ENCODE assay signal across 1 cellular context in genomic region chr12:53998174-53998899, GRCh38.
A peak's percentile ranks its signal among the peaks of the same experiment; 100 is the strongest.
TF ChIP-seq lines count a peak whose summit lies in the region.

No MANE protein-coding gene starts in this region.

TF ChIP-seq in HEK293, 187 proteins besides CTCF, POLR2A, EP300 and RAD21 (continued from another document and continues in another):
- TF ChIP-seq, protein P1, sequence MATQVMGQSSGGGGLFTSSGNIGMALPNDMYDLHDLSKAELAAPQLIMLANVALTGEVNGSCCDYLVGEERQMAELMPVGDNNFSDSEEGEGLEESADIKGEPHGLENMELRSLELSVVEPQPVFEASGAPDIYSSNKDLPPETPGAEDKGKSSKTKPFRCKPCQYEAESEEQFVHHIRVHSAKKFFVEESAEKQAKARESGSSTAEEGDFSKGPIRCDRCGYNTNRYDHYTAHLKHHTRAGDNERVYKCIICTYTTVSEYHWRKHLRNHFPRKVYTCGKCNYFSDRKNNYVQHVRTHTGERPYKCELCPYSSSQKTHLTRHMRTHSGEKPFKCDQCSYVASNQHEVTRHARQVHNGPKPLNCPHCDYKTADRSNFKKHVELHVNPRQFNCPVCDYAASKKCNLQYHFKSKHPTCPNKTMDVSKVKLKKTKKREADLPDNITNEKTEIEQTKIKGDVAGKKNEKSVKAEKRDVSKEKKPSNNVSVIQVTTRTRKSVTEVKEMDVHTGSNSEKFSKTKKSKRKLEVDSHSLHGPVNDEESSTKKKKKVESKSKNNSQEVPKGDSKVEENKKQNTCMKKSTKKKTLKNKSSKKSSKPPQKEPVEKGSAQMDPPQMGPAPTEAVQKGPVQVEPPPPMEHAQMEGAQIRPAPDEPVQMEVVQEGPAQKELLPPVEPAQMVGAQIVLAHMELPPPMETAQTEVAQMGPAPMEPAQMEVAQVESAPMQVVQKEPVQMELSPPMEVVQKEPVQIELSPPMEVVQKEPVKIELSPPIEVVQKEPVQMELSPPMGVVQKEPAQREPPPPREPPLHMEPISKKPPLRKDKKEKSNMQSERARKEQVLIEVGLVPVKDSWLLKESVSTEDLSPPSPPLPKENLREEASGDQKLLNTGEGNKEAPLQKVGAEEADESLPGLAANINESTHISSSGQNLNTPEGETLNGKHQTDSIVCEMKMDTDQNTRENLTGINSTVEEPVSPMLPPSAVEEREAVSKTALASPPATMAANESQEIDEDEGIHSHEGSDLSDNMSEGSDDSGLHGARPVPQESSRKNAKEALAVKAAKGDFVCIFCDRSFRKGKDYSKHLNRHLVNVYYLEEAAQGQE (tag by site-specific recombination; IDR thresholded peaks at IDR 0.05), result no peak
- TF ChIP-seq ZNF114 (tag by site-specific recombination; IDR thresholded peaks at IDR 0.05) (no peak), ZBTB10 (tag by site-specific recombination; IDR thresholded peaks at IDR 0.05) (0 out of 2 replicates have a peak, but pooled peaks have one; percentile 22), ZNF510 (tag by site-specific recombination; IDR thresholded peaks at IDR 0.05; ENCODE audit: insufficient replicate concordance) (no peak), TCF7L2 (IDR thresholded peaks at IDR 0.05; ENCODE audit: borderline replicate concordance, low read depth, low read length) (no peak), ZNF548 (tag by site-specific recombination; IDR thresholded peaks at IDR 0.05) (no peak), ZNF701 (tag by site-specific recombination; IDR thresholded peaks at IDR 0.05) (no peak), KLF8 (tag by site-specific recombination; IDR thresholded peaks at IDR 0.05) (no peak), ZNF23 (tag by site-specific recombination; IDR thresholded peaks at IDR 0.05; ENCODE audit: borderline replicate concordance) (no peak), EGR2 (tag by site-specific recombination; IDR thresholded peaks at IDR 0.05; ENCODE audit: low read depth) (no peak), ZNF473 (tag by site-specific recombination; IDR thresholded peaks at IDR 0.05) (no peak), ZNF677 (tag by site-specific recombination; IDR thresholded peaks at IDR 0.05) (no peak), ZNF423 (tag by site-specific recombination; IDR thresholded peaks at IDR 0.05) (no peak), ZNF580 (tag by site-specific recombination; IDR thresholded peaks at IDR 0.05) (no peak), ZFP41 (tag by site-specific recombination; IDR thresholded peaks at IDR 0.05; ENCODE audit: borderline replicate concordance) (no peak), ZNF416 (tag by site-specific recombination; IDR thresholded peaks at IDR 0.05) (no peak), ZNF138 (tag by site-specific recombination; IDR thresholded peaks at IDR 0.05; ENCODE audit: borderline replicate concordance) (no peak), ZNF274 (IDR thresholded peaks at IDR 0.05; ENCODE audit: low read length) (no peak), ZNF274 (tag by site-specific recombination; IDR thresholded peaks at IDR 0.05; ENCODE audit: borderline replicate concordance) (no peak), BCL11B (tag by site-specific recombination; IDR thresholded peaks at IDR 0.05; ENCODE audit: low read depth) (no peak), KLF7 (tag by site-specific recombination; IDR thresholded peaks at IDR 0.05; ENCODE audit: borderline replicate concordance) (no peak), ZNF366 (tag by site-specific recombination; conservative IDR thresholded peaks at IDR 0.05) (peak; percentile 45; the same call in 1 of the 2 replicates), ZSCAN16 (tag by site-specific recombination; IDR thresholded peaks at IDR 0.05) (no peak), ZNF76 (tag by site-specific recombination; IDR thresholded peaks at IDR 0.05; ENCODE audit: borderline replicate concordance, low read depth) (no peak), ZNF16 (tag by site-specific recombination; IDR thresholded peaks at IDR 0.05; ENCODE audit: low read depth) (no peak), ZNF558 (tag by site-specific recombination; IDR thresholded peaks at IDR 0.05) (no peak), ZNF529 (tag by site-specific recombination; IDR thresholded peaks at IDR 0.05; ENCODE audit: insufficient replicate concordance) (no peak), ZXDB (tag by site-specific recombination; IDR thresholded peaks at IDR 0.05) (peak; percentile 34; the same call in 1 of the 2 replicates), ZNF112 (tag by site-specific recombination; IDR thresholded peaks at IDR 0.05) (no peak), ZNF324 (tag by site-specific recombination; IDR thresholded peaks at IDR 0.05) (no peak), ZNF121 (tag by site-specific recombination; IDR thresholded peaks at IDR 0.05) (no peak), GFI1B (tag by site-specific recombination; IDR thresholded peaks at IDR 0.05) (no peak), ZNF830 (tag by site-specific recombination; IDR thresholded peaks at IDR 0.05; ENCODE audit: low read depth) (no peak), ZBTB26 (tag by site-specific recombination; optimal IDR thresholded peaks at IDR 0.05) (no peak)
- TF ChIP-seq, protein P2, sequence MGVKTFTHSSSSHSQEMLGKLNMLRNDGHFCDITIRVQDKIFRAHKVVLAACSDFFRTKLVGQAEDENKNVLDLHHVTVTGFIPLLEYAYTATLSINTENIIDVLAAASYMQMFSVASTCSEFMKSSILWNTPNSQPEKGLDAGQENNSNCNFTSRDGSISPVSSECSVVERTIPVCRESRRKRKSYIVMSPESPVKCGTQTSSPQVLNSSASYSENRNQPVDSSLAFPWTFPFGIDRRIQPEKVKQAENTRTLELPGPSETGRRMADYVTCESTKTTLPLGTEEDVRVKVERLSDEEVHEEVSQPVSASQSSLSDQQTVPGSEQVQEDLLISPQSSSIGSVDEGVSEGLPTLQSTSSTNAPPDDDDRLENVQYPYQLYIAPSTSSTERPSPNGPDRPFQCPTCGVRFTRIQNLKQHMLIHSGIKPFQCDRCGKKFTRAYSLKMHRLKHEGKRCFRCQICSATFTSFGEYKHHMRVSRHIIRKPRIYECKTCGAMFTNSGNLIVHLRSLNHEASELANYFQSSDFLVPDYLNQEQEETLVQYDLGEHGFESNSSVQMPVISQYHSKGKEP (tag by site-specific recombination; IDR thresholded peaks at IDR 0.05), result no peak
- TF ChIP-seq, protein P3, sequence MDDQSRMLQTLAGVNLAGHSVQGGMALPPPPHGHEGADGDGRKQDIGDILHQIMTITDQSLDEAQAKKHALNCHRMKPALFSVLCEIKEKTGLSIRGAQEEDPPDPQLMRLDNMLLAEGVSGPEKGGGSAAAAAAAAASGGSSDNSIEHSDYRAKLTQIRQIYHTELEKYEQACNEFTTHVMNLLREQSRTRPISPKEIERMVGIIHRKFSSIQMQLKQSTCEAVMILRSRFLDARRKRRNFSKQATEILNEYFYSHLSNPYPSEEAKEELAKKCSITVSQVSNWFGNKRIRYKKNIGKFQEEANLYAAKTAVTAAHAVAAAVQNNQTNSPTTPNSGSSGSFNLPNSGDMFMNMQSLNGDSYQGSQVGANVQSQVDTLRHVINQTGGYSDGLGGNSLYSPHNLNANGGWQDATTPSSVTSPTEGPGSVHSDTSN (CRISPR knock-in tag; IDR thresholded peaks at IDR 0.05), result no peak
- TF ChIP-seq, protein P4, sequence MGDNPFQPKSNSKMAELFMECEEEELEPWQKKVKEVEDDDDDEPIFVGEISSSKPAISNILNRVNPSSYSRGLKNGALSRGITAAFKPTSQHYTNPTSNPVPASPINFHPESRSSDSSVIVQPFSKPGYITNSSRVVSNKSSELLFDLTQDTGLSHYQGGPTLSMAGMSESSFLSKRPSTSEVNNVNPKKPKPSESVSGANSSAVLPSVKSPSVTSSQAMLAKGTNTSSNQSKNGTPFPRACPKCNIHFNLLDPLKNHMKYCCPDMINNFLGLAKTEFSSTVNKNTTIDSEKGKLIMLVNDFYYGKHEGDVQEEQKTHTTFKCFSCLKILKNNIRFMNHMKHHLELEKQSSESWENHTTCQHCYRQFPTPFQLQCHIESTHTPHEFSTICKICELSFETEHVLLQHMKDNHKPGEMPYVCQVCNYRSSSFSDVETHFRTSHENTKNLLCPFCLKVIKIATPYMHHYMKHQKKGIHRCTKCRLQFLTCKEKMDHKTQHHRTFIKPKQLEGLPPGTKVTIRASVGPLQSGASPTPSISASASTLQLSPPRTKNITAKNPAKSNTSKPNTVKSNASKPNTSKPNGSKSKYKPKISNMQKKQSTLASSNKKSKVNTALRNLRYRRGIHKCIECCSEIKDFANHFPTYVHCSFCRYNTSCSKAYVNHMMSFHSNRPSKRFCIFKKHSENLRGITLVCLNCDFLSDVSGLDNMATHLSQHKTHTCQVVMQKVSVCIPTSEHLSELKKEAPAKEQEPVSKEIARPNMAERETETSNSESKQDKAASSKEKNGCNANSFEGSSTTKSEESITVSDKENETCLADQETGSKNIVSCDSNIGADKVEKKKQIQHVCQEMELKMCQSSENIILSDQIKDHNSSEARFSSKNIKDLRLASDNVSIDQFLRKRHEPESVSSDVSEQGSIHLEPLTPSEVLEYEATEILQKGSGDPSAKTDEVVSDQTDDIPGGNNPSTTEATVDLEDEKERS (tag by site-specific recombination; IDR thresholded peaks at IDR 0.05), result no peak
- TF ChIP-seq, protein P5, sequence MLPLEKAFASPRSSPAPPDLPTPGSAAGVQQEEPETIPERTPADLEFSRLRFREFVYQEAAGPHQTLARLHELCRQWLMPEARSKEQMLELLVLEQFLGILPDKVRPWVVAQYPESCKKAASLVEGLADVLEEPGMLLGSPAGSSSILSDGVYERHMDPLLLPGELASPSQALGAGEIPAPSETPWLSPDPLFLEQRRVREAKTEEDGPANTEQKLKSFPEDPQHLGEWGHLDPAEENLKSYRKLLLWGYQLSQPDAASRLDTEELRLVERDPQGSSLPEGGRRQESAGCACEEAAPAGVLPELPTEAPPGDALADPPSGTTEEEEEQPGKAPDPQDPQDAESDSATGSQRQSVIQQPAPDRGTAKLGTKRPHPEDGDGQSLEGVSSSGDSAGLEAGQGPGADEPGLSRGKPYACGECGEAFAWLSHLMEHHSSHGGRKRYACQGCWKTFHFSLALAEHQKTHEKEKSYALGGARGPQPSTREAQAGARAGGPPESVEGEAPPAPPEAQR (tag by site-specific recombination; IDR thresholded peaks at IDR 0.05), result no peak
- TF ChIP-seq, protein P6, sequence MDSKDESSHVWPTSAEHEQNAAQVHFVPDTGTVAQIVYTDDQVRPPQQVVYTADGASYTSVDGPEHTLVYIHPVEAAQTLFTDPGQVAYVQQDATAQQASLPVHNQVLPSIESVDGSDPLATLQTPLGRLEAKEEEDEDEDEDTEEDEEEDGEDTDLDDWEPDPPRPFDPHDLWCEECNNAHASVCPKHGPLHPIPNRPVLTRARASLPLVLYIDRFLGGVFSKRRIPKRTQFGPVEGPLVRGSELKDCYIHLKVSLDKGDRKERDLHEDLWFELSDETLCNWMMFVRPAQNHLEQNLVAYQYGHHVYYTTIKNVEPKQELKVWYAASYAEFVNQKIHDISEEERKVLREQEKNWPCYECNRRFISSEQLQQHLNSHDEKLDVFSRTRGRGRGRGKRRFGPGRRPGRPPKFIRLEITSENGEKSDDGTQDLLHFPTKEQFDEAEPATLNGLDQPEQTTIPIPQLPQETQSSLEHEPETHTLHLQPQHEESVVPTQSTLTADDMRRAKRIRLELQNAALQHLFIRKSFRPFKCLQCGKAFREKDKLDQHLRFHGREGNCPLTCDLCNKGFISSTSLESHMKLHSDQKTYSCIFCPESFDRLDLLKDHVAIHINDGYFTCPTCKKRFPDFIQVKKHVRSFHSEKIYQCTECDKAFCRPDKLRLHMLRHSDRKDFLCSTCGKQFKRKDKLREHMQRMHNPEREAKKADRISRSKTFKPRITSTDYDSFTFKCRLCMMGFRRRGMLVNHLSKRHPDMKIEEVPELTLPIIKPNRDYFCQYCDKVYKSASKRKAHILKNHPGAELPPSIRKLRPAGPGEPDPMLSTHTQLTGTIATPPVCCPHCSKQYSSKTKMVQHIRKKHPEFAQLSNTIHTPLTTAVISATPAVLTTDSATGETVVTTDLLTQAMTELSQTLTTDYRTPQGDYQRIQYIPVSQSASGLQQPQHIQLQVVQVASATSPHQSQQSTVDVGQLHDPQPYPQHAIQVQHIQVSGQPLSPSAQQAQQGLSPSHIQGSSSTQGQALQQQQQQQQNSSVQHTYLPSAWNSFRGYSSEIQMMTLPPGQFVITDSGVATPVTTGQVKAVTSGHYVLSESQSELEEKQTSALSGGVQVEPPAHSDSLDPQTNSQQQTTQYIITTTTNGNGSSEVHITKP (tag by site-specific recombination; IDR thresholded peaks at IDR 0.05), result peak; percentile 99
- TF ChIP-seq, protein P7, sequence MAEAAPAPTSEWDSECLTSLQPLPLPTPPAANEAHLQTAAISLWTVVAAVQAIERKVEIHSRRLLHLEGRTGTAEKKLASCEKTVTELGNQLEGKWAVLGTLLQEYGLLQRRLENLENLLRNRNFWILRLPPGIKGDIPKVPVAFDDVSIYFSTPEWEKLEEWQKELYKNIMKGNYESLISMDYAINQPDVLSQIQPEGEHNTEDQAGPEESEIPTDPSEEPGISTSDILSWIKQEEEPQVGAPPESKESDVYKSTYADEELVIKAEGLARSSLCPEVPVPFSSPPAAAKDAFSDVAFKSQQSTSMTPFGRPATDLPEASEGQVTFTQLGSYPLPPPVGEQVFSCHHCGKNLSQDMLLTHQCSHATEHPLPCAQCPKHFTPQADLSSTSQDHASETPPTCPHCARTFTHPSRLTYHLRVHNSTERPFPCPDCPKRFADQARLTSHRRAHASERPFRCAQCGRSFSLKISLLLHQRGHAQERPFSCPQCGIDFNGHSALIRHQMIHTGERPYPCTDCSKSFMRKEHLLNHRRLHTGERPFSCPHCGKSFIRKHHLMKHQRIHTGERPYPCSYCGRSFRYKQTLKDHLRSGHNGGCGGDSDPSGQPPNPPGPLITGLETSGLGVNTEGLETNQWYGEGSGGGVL (tag by site-specific recombination; IDR thresholded peaks at IDR 0.05), result peak; percentile 91
